1 cellular context compared by ENCODE assay signal in the genomic region with DNA sequence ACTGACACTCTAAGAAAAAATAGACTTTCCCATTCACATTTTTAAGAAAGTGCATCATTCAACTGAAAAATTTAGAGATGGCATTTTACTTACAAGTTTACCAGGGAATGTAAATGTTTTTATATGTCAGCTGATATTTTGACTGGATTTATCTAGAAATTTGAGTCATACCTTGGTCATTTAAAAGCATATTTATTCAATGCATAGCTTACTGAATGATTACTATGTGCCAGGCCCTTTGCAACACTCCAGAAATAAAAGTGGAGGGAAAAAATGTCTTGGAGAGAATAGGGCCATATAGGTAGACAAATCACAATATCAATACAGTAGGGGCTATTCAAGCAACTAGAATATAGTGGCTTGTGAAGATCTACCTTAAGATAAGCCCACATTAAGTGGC.
TF ChIP-seq lines count a peak whose summit lies in the region.

No MANE protein-coding gene starts in this region.

TF ChIP-seq in HCT116, 20 proteins besides CTCF, POLR2A, EP300 and RAD21 (continued from another document):
- TF ChIP-seq, protein P1, sequence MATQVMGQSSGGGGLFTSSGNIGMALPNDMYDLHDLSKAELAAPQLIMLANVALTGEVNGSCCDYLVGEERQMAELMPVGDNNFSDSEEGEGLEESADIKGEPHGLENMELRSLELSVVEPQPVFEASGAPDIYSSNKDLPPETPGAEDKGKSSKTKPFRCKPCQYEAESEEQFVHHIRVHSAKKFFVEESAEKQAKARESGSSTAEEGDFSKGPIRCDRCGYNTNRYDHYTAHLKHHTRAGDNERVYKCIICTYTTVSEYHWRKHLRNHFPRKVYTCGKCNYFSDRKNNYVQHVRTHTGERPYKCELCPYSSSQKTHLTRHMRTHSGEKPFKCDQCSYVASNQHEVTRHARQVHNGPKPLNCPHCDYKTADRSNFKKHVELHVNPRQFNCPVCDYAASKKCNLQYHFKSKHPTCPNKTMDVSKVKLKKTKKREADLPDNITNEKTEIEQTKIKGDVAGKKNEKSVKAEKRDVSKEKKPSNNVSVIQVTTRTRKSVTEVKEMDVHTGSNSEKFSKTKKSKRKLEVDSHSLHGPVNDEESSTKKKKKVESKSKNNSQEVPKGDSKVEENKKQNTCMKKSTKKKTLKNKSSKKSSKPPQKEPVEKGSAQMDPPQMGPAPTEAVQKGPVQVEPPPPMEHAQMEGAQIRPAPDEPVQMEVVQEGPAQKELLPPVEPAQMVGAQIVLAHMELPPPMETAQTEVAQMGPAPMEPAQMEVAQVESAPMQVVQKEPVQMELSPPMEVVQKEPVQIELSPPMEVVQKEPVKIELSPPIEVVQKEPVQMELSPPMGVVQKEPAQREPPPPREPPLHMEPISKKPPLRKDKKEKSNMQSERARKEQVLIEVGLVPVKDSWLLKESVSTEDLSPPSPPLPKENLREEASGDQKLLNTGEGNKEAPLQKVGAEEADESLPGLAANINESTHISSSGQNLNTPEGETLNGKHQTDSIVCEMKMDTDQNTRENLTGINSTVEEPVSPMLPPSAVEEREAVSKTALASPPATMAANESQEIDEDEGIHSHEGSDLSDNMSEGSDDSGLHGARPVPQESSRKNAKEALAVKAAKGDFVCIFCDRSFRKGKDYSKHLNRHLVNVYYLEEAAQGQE (IDR thresholded peaks at IDR 0.05; ENCODE audit: low read depth) = no peak
- TF ChIP-seq TCF7L2 (IDR thresholded peaks at IDR 0.05; ENCODE audit: borderline replicate concordance, extremely low read depth, insufficient read depth, insufficient read length) (no peak), EGR1 (IDR thresholded peaks at IDR 0.05; ENCODE audit: low read depth) (no peak), SP1 (IDR thresholded peaks at IDR 0.05; ENCODE audit: low read depth) (no peak), CEBPB (IDR thresholded peaks at IDR 0.05; ENCODE audit: low read depth) (no peak)
- TF ChIP-seq, protein P2, sequence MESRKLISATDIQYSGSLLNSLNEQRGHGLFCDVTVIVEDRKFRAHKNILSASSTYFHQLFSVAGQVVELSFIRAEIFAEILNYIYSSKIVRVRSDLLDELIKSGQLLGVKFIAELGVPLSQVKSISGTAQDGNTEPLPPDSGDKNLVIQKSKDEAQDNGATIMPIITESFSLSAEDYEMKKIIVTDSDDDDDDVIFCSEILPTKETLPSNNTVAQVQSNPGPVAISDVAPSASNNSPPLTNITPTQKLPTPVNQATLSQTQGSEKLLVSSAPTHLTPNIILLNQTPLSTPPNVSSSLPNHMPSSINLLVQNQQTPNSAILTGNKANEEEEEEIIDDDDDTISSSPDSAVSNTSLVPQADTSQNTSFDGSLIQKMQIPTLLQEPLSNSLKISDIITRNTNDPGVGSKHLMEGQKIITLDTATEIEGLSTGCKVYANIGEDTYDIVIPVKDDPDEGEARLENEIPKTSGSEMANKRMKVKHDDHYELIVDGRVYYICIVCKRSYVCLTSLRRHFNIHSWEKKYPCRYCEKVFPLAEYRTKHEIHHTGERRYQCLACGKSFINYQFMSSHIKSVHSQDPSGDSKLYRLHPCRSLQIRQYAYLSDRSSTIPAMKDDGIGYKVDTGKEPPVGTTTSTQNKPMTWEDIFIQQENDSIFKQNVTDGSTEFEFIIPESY (IDR thresholded peaks at IDR 0.05; ENCODE audit: extremely low read depth, insufficient replicate concordance, low read length) = no peak
